17 cellular contexts compared by ENCODE assay signal in genomic region chr3:165159760-165160421, GRCh38. TPM values are rescaled to one million over a fixed set of nuclear protein-coding genes. Genes with fewer than 3 reads are reported as not detected.
A peak's percentile ranks its signal among the peaks of the same experiment; 100 is the strongest.
DNase-seq lines count a peak whose midpoint lies in the region; ATAC-seq and TF ChIP-seq lines count a peak whose summit lies in the region.
"Had no signal": no experiment of that assay in that cellular context is flagged by ENCODE, and none has a peak within 500 bp of the region (broad histone marks: within the 10 kb centered on the region; RNA-seq: fewer than 3 reads in every experiment).

No MANE protein-coding gene starts in this region.

- H3K27me3 ChIP-seq in body of pancreas (no peaks in the 10 kb centered on the region), adrenal gland (no peaks in the 10 kb centered on the region)

- no peak for TF ChIP-seq POLR2A in body of pancreas (IDR thresholded peaks at IDR 0.05)
- no peak for TF ChIP-seq POLR2A in adrenal gland (IDR thresholded peaks at IDR 0.05)

- H3K36me3 ChIP-seq in body of pancreas (replicated peaks in 1 of 2; ENCODE audit: insufficient read depth in 1 of 2, low read depth in 2 of 2) (no peaks in the 10 kb centered on the region), mucosa of descending colon (ENCODE audit: low read depth) (no peaks in the 10 kb centered on the region), adrenal gland (replicated peaks in 1 of 2) (no peaks in the 10 kb centered on the region)

- H3K9me3 ChIP-seq in body of pancreas (no peaks in the 10 kb centered on the region), mucosa of descending colon (no peaks in the 10 kb centered on the region), adrenal gland (replicated peaks in 1 of 3) (no peaks in the 10 kb centered on the region)
- H3K9me3 ChIP-seq: A549, Caco-2 had no signal

- ATAC-seq in body of pancreas = peak; percentile 66
- ATAC-seq in mucosa of descending colon = peak; percentile 21
- no peak for ATAC-seq in GM19324 (IDR thresholded peaks at IDR 0.05; ENCODE audit: low FRiP score, unreplicated experiment)
- ATAC-seq: A549 had no signal

- peak; percentile 22 for DNase-seq in NCI-H748 (lab: John Stamatoyannopoulos, UW; ENCODE audit: unreplicated experiment)
- DNase-seq in NCI-H748 treated with DMSO at 0.1 percent for 48 hours (lab: John Stamatoyannopoulos, UW) = no peak
- peak; percentile 64 for DNase-seq in NCI-H2029 (lab: John Stamatoyannopoulos, UW)
- peak in 3 of 4 donors; percentile 14 to 33 (median 20) for DNase-seq in body of pancreas
- DNase-seq in mucosa of descending colon = peak in 1 of 3 donors; percentile 51
- DNase-seq in AG08395 (ENCODE audit: low spot score) = no peak
- no peak for DNase-seq in adrenal gland
- DNase-seq: Caco-2, GF-D8, H7, KBM-7, NCI-H187, NCI-H524, SHP77 had no signal

- H3K4me3 ChIP-seq in body of pancreas (no peak overlapping the region), mucosa of descending colon (no peak overlapping the region), adrenal gland (no peak overlapping the region)
- H3K4me3 ChIP-seq: A549 had no signal

- H3K27ac ChIP-seq in body of pancreas (peak overlapping the region in 2 of 4 donors; percentile 16 to 26), adrenal gland (no peak overlapping the region)
- H3K27ac ChIP-seq: A549 had no signal

- 3 to 17% methylated on average over 1 of the region's 1 CpG for WGBS in body of pancreas, 2 donors
- 23 to 38% (median 29%) methylated on average over 1 of the region's 1 CpG for WGBS in adrenal gland, 4 donors

- intact Hi-C loops in body of pancreas (cut with DNase I) = no loop called here
- intact Hi-C loops in mucosa of descending colon (cut with DNase I, micrococcal nuclease) = no loop called here
- intact Hi-C loops in adrenal gland (cut with DNase I) = no loop called here

- no peak for TF ChIP-seq CTCF in body of pancreas (IDR thresholded peaks at IDR 0.05)
- no peak for TF ChIP-seq CTCF in mucosa of descending colon (IDR thresholded peaks at IDR 0.05)
- TF ChIP-seq CTCF in adrenal gland (IDR thresholded peaks at IDR 0.05) = no peak

- H3K4me1 ChIP-seq in body of pancreas (peaks cover 13% of the 10 kb centered on the region), mucosa of descending colon (ENCODE audit: low read depth) (peaks cover 12% of the 10 kb centered on the region), adrenal gland (replicated peaks in 1 of 2) (no peaks in the 10 kb centered on the region)
- H3K4me1 ChIP-seq: A549, Caco-2 had no signal

RNA-seq across cellular contexts. Expression of gene SLITRK3, which starts 36.3 kb away (rescaled TPM):
- total RNA-seq in body of pancreas = not detected
- 1 to 10 TPM in 1 of 3 donors, under 1 TPM in 2; 0.35 to 7.4 (median 0.41) TPM for total RNA-seq in mucosa of descending colon
- under 1 TPM in 1 of 8 donors, not detected in 7; 0.14 TPM for total RNA-seq in adrenal gland
- under 1 TPM in 2 of 3 donors, not detected in 1; 0.03 to 0.05 TPM for polyA plus RNA-seq in adrenal gland
- total RNA-seq: Caco-2 had no signal
- polyA plus RNA-seq: A549, CD14-positive monocyte had no signal

Comparison
In these comparisons a context has a peak if more than half of its experiments do, and no peak if none do; other contexts are left out.
1. DNase-seq: peak in NCI-H748 (single experiment), NCI-H2029 (single experiment) and body of pancreas (3 of 4); none in NCI-H748 treated with DMSO at 0.1 percent for 48 hours (single experiment), AG08395 (single experiment) and adrenal gland (0 of 7).